26 cellular contexts compared by ENCODE assay signal in the genomic region with DNA sequence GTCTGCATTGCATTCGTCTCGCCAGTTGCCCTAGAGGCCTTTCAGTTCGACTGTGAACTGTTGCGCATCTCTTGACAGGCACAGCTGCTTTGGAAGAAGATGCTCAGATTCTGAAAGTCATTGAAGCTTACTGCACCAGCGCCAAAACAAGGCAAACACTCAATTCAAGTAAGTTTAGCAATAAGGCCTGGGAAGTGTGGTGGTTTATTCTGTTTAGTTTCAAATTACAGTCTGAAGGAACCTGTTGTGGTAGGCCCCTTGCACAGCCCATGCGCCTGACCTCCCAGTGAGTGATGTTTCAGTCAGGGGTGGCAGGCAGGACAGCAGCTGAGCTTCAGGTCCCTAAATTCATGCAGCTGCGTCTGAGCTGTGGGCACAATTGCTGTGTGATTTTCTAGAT. TPM values are rescaled to one million over a fixed set of nuclear protein-coding genes. Genes with fewer than 3 reads are reported as not detected.
"Had no signal": no experiment of that assay in that cellular context is flagged by ENCODE, and none has a peak within 500 bp of the region (broad histone marks: within the 10 kb centered on the region; RNA-seq: fewer than 3 reads in every experiment).

No MANE protein-coding gene starts in this region.

- DNase-seq: activated CD4-positive, alpha-beta T cell treated with anti-CD3 and anti-CD28 coated beads, Interleukin-2, amount 10 ng/mL, durations not matched to agents 24 days and 14 days; activated CD4-positive, alpha-beta T cell treated with anti-CD3 and anti-CD28 coated beads, Interleukin-2, amount 50 U/mL, for 48 hours; activated CD8-positive, alpha-beta T cell treated with anti-CD3 and anti-CD28 coated beads, Interleukin-2, amount 10 ng/mL, durations not matched to agents 7 days and 5 days; activated gamma-delta T cell treated with Interleukin-2 at 50 U/mL for 16 hours; activated naive CD4-positive, alpha-beta T cell treated with anti-CD3 and anti-CD28 coated beads for 36 hours; activated T-cell treated with anti-CD3 and anti-CD28 coated beads, Interleukin-2, amount 50 U/mL, for 24 hours; body of pancreas; Karpas-422; MG63; NCI-H1092; NCI-H187; NCI-H2029 treated with DMSO at 0.1 percent for 48 hours; NCI-H226; NCI-H446 treated with DMSO at 0.1 percent for 48 hours; NCI-H524 treated with DMSO at 0.1 percent for 48 hours; SHP77; SK-N-SH had no signal

- H3K27ac Mint-ChIP-seq: activated CD4-positive, alpha-beta T cell treated with anti-CD3 and anti-CD28 coated beads, Interleukin-2, amount 10 ng/mL, durations not matched to agents 24 days and 14 days; activated CD8-positive, alpha-beta T cell treated with anti-CD3 and anti-CD28 coated beads, Interleukin-2, amount 10 ng/mL, durations not matched to agents 7 days and 5 days; activated naive CD4-positive, alpha-beta T cell treated with anti-CD3 and anti-CD28 coated beads for 36 hours; activated naive CD4-positive, alpha-beta T cell treated with anti-CD3 and anti-CD28 coated beads, Interleukin-2, amount 50 U/mL, for 72 hours; activated T-cell treated with anti-CD3 and anti-CD28 coated beads, Interleukin-2, amount 50 U/mL, for 24 hours; activated T-helper 1 cell treated with anti-CD3 and anti-CD28 coated beads, Interleukin-12 subunit alpha, Interleukin-12 subunit beta, Interleukin-2, Interleukin-4 antibody, amounts not matched to agents 30 ng/mL and 10 ng/mL and 1 ng/mL, durations not matched to agents 14 hours and 24 hours and 36 hours; T-helper 1 cell treated with Interleukin-12 subunit alpha and Interleukin-12 subunit beta and Interleukin-4 antibody, amounts not matched to agents 30 μg/mL and 1 μg/mL, for 36 hours; T-helper 2 cell treated with Interferon-gamma antibody and Interleukin-4, amounts not matched to agents 5 μg/mL and 100 μg/mL, for 36 hours had no signal

- H3K9me3 Mint-ChIP-seq: activated CD4-positive, alpha-beta T cell treated with anti-CD3 and anti-CD28 coated beads, Interleukin-2, amount 10 ng/mL, durations not matched to agents 24 days and 14 days; activated naive CD4-positive, alpha-beta T cell treated with anti-CD3 and anti-CD28 coated beads for 36 hours; activated naive CD4-positive, alpha-beta T cell treated with anti-CD3 and anti-CD28 coated beads, Interleukin-2, amount 50 U/mL, for 72 hours; activated T-cell treated with anti-CD3 and anti-CD28 coated beads, Interleukin-2, amount 50 U/mL, for 24 hours; activated T-helper 1 cell treated with anti-CD3 and anti-CD28 coated beads, Interleukin-12 subunit alpha, Interleukin-12 subunit beta, Interleukin-2, Interleukin-4 antibody, amounts not matched to agents 30 ng/mL and 10 ng/mL and 1 ng/mL, durations not matched to agents 14 hours and 24 hours and 36 hours; T-helper 1 cell treated with Interleukin-12 subunit alpha and Interleukin-12 subunit beta and Interleukin-4 antibody, amounts not matched to agents 30 μg/mL and 1 μg/mL, for 36 hours; T-helper 2 cell treated with Interferon-gamma antibody and Interleukin-4, amounts not matched to agents 5 μg/mL and 100 μg/mL, for 36 hours had no signal

- H3K27me3 Mint-ChIP-seq: activated CD4-positive, alpha-beta T cell treated with anti-CD3 and anti-CD28 coated beads, Interleukin-2, amount 10 ng/mL, durations not matched to agents 24 days and 14 days; activated T-cell treated with anti-CD3 and anti-CD28 coated beads, Interleukin-2, amount 50 U/mL, for 24 hours had no signal

- H3K9me3 ChIP-seq: adrenal gland, body of pancreas, breast epithelium, MG63, SJSA1, SK-N-SH had no signal

- H3K36me3 ChIP-seq: breast epithelium had no signal

- H3K27ac ChIP-seq: adrenal gland, body of pancreas, breast epithelium, SJSA1 had no signal

- H3K4me3 Mint-ChIP-seq: activated CD4-positive, alpha-beta T cell treated with anti-CD3 and anti-CD28 coated beads, Interleukin-2, amount 10 ng/mL, durations not matched to agents 24 days and 14 days; activated CD8-positive, alpha-beta T cell treated with anti-CD3 and anti-CD28 coated beads, Interleukin-2, amount 10 ng/mL, durations not matched to agents 7 days and 5 days; activated naive CD4-positive, alpha-beta T cell treated with anti-CD3 and anti-CD28 coated beads for 36 hours; activated T-cell treated with anti-CD3 and anti-CD28 coated beads, Interleukin-2, amount 50 U/mL, for 24 hours; activated T-helper 1 cell treated with anti-CD3 and anti-CD28 coated beads, Interleukin-12 subunit alpha, Interleukin-12 subunit beta, Interleukin-2, Interleukin-4 antibody, amounts not matched to agents 30 ng/mL and 10 ng/mL and 1 ng/mL, durations not matched to agents 14 hours and 24 hours and 36 hours; T-helper 1 cell treated with Interleukin-12 subunit alpha and Interleukin-12 subunit beta and Interleukin-4 antibody, amounts not matched to agents 30 μg/mL and 1 μg/mL, for 36 hours; T-helper 2 cell treated with Interferon-gamma antibody and Interleukin-4, amounts not matched to agents 5 μg/mL and 100 μg/mL, for 36 hours had no signal

- H3K27me3 ChIP-seq: adrenal gland, body of pancreas, breast epithelium, MG63, SJSA1 had no signal

- ATAC-seq: activated CD8-positive, alpha-beta T cell treated with anti-CD3 and anti-CD28 coated beads, Interleukin-2, amount 10 ng/mL, durations not matched to agents 7 days and 5 days; activated naive CD4-positive, alpha-beta T cell treated with anti-CD3 and anti-CD28 coated beads, Interleukin-2, amount 50 U/mL, for 72 hours; body of pancreas; Panc1 had no signal

- H3K4me2 ChIP-seq: SK-N-SH had no signal

- H3K4me1 ChIP-seq: adrenal gland, breast epithelium, SJSA1 had no signal

- H3K4me3 ChIP-seq: adrenal gland, body of pancreas, breast epithelium, MG63, SJSA1 had no signal

RNA-seq across cellular contexts. Expression of gene TEX29, which starts 32.2 kb away (rescaled TPM):
- total RNA-seq: activated CD8-positive, alpha-beta T cell treated with anti-CD3 and anti-CD28 coated beads, Interleukin-2, amount 10 ng/mL, durations not matched to agents 7 days and 5 days; body of pancreas; RPMI7951 had no signal
